ENCODE assay signal across 16 cellular contexts in genomic region chr9:2966846-2967372, GRCh38.
"Had no signal": no experiment of that assay in that cellular context is flagged by ENCODE, and none has a peak within 500 bp of the region (broad histone marks: within the 10 kb centered on the region; RNA-seq: fewer than 3 reads in every experiment).

No MANE protein-coding gene starts in this region.

- H3K4me3 Mint-ChIP-seq: activated naive CD4-positive, alpha-beta T cell treated with anti-CD3 and anti-CD28 coated beads, Interleukin-2, amount 10 ng/mL, durations not matched to agents 7 days and 5 days; effector memory CD8-positive, alpha-beta T cell; memory B cell; naive thymus-derived CD8-positive, alpha-beta T cell; stimulated activated naive CD8-positive, alpha-beta T cell treated with anti-CD3 and anti-CD28 coated beads, Interleukin-15, Interleukin-2, amounts not matched to agents 100 ng/mL and 50 ng/mL, for 24 hours had no signal

- H3K27ac Mint-ChIP-seq: activated naive CD4-positive, alpha-beta T cell treated with anti-CD3 and anti-CD28 coated beads, Interleukin-2, amount 10 ng/mL, durations not matched to agents 7 days and 5 days; activated T-helper 2 cell treated with anti-CD3 and anti-CD28 coated beads, Interferon-gamma antibody, Interleukin-2, Interleukin-4, amounts not matched to agents 10 μg/mL and 5 μg/mL and 100 μg/mL, durations not matched to agents 14 hours and 24 hours and 36 hours; effector memory CD8-positive, alpha-beta T cell; memory B cell; naive thymus-derived CD8-positive, alpha-beta T cell; stimulated activated naive CD8-positive, alpha-beta T cell treated with anti-CD3 and anti-CD28 coated beads, Interleukin-15, Interleukin-2, amounts not matched to agents 100 ng/mL and 50 ng/mL, for 24 hours had no signal

- H3K27ac ChIP-seq: epithelial cell of prostate, gastroesophageal sphincter, sigmoid colon, spleen, upper lobe of left lung had no signal

- H3K9me3 ChIP-seq: sigmoid colon, upper lobe of left lung had no signal

- H3K9me3 Mint-ChIP-seq: activated naive CD4-positive, alpha-beta T cell treated with anti-CD3 and anti-CD28 coated beads, Interleukin-2, amount 10 ng/mL, durations not matched to agents 7 days and 5 days had no signal

- H3K4me3 ChIP-seq: gastroesophageal sphincter, sigmoid colon, spleen, upper lobe of left lung had no signal

- DNase-seq: activated CD4-positive, alpha-beta T cell treated with anti-CD3 and anti-CD28 coated beads, Interleukin-2, amount 50 U/mL, for 1 hour; activated naive CD4-positive, alpha-beta T cell treated with anti-CD3 and anti-CD28 coated beads, Interleukin-2, amount 10 ng/mL, durations not matched to agents 7 days and 5 days; activated T-cell treated with anti-CD3 and anti-CD28 coated beads for 4 hours; dermis blood vessel endothelial cell; effector memory CD8-positive, alpha-beta T cell; naive thymus-derived CD8-positive, alpha-beta T cell; sigmoid colon; spleen; T-helper 9 cell; upper lobe of left lung had no signal

- H3K36me3 ChIP-seq: gastroesophageal sphincter, sigmoid colon, spleen, upper lobe of left lung had no signal

- H3K4me1 Mint-ChIP-seq: activated naive CD4-positive, alpha-beta T cell treated with anti-CD3 and anti-CD28 coated beads, Interleukin-2, amount 10 ng/mL, durations not matched to agents 7 days and 5 days; memory B cell; naive thymus-derived CD8-positive, alpha-beta T cell had no signal

- H3K4me1 ChIP-seq: gastroesophageal sphincter, sigmoid colon, spleen, upper lobe of left lung had no signal

- H3K27me3 ChIP-seq: gastroesophageal sphincter, sigmoid colon, spleen, upper lobe of left lung had no signal

- ATAC-seq: effector memory CD8-positive, alpha-beta T cell; gastroesophageal sphincter; left lobe of liver; naive thymus-derived CD8-positive, alpha-beta T cell had no signal

- H3K36me3 Mint-ChIP-seq: activated naive CD4-positive, alpha-beta T cell treated with anti-CD3 and anti-CD28 coated beads, Interleukin-2, amount 10 ng/mL, durations not matched to agents 7 days and 5 days; memory B cell had no signal
